8 cellular contexts compared by ENCODE assay signal in genomic region chr3:148955544-148956346, GRCh38. TPM values are rescaled to one million over a fixed set of nuclear protein-coding genes. Genes with fewer than 3 reads are reported as not detected.
DNase-seq lines count a peak whose midpoint lies in the region; ATAC-seq and TF ChIP-seq lines count a peak whose summit lies in the region.

No MANE protein-coding gene starts in this region.

- H3K9me2 ChIP-seq in GM23338 (ENCODE audit: insufficient read depth) = no peaks in the 10 kb centered on the region

- no peak overlapping the region for H3K4me3 Mint-ChIP-seq in GM23338
- H3K4me3 Mint-ChIP-seq in stimulated activated effector memory CD8-positive, alpha-beta T cell treated with anti-CD3 and anti-CD28 coated beads, Interleukin-12 subunit alpha, Interleukin-12 subunit beta, amount 100 ng/mL, for 72 hours = no peak overlapping the region

- H3K4me1 ChIP-seq in GM23338 (ENCODE audit: insufficient read depth) (peaks cover 3% of the 10 kb centered on the region; the same call in 1 of the 2 replicates), right cardiac atrium (ENCODE audit: control insufficient read depth, insufficient read depth, low read length) (no peaks in the 10 kb centered on the region)

- peak overlapping the region; percentile 24; the same call in 1 of the 2 replicates for H3K4me2 ChIP-seq in GM23338

- H4K20me1 ChIP-seq in GM23338 (replicated peaks; ENCODE audit: insufficient read depth) = no peaks in the 10 kb centered on the region

- peak overlapping the region; percentile 86 for H2AFZ ChIP-seq in GM23338

- H3K27me3 ChIP-seq in GM23338 (ENCODE audit: insufficient read depth) (no peaks in the 10 kb centered on the region), right cardiac atrium (ENCODE audit: control insufficient read depth, insufficient read depth) (no peaks in the 10 kb centered on the region)

- H3K36me3 Mint-ChIP-seq in GM23338 (ENCODE audit: low read depth) = no peaks in the 10 kb centered on the region
- no peaks in the 10 kb centered on the region for H3K36me3 Mint-ChIP-seq in stimulated activated effector memory CD8-positive, alpha-beta T cell treated with anti-CD3 and anti-CD28 coated beads, Interleukin-12 subunit alpha, Interleukin-12 subunit beta, amount 100 ng/mL, for 72 hours

- H3K27ac Mint-ChIP-seq in GM23338 = peak overlapping the region; percentile 49
- H3K27ac Mint-ChIP-seq in stimulated activated effector memory CD8-positive, alpha-beta T cell treated with anti-CD3 and anti-CD28 coated beads, Interleukin-12 subunit alpha, Interleukin-12 subunit beta, amount 100 ng/mL, for 72 hours = no peak overlapping the region

- H3K79me2 ChIP-seq in GM23338 (replicated peaks; ENCODE audit: insufficient read depth) = no peaks in the 10 kb centered on the region

- peak; percentile 71 to 75 for TF ChIP-seq CTCF in GM23338 (conservative IDR thresholded peaks at IDR 0.05; ENCODE audit: low read depth in 2 of 2)

- peak; percentile 49 for DNase-seq in CD1c-positive myeloid dendritic cell (ENCODE audit: extremely low spot score)
- peak; percentile 76 for DNase-seq in GM23338 (ENCODE audit: low spot score)
- DNase-seq in NCI-H345 (lab: John Stamatoyannopoulos, UW) = peak; percentile 8
- DNase-seq in amniotic stem cell (lab: John Stamatoyannopoulos, UW) = peak; percentile 72
- DNase-seq in right cardiac atrium = peak in 2 of 3 donors; percentile 19 to 60
- DNase-seq in sciatic nerve (ENCODE audit: low spot score) = peak; percentile 63
- DNase-seq in stimulated activated effector memory CD8-positive, alpha-beta T cell treated with anti-CD3 and anti-CD28 coated beads, Interleukin-12 subunit alpha, Interleukin-12 subunit beta, amount 100 ng/mL, for 72 hours (ENCODE audit: low spot score in 2 of 2) = no peak

- H3K27ac ChIP-seq in GM23338 (ENCODE audit: low read depth) (no peak overlapping the region), right cardiac atrium (ENCODE audit: low read length) (peak overlapping the region; percentile 96)

- ATAC-seq in GM23338 = peak; percentile 65
- peak; percentile 94 to 95 for ATAC-seq in right cardiac atrium
- peak; percentile 96 for ATAC-seq in sciatic nerve
- ATAC-seq in stimulated activated effector memory CD8-positive, alpha-beta T cell treated with anti-CD3 and anti-CD28 coated beads, Interleukin-12 subunit alpha, Interleukin-12 subunit beta, amount 100 ng/mL, for 72 hours = no peak
- no peak for ATAC-seq in HG02763 (IDR thresholded peaks at IDR 0.05; ENCODE audit: unreplicated experiment)

- H3K9me3 ChIP-seq in right cardiac atrium (ENCODE audit: control insufficient read depth, low read length) = no peaks in the 10 kb centered on the region

- H3K36me3 ChIP-seq in GM23338 (ENCODE audit: insufficient read depth) = no peaks in the 10 kb centered on the region

- peaks cover 21% of the 10 kb centered on the region for H3K4me1 Mint-ChIP-seq in GM23338
- peaks cover 10% of the 10 kb centered on the region for H3K4me1 Mint-ChIP-seq in stimulated activated effector memory CD8-positive, alpha-beta T cell treated with anti-CD3 and anti-CD28 coated beads, Interleukin-12 subunit alpha, Interleukin-12 subunit beta, amount 100 ng/mL, for 72 hours

- intact Hi-C loops in right cardiac atrium (cut with DNase I) (loop anchor here (2.0 to 10.0 kb wide), 4 partner anchors 159 to 319 kb away; no protein-coding TSS in a partner anchor), sciatic nerve (cut with DNase I) (loop anchor here (10.0 kb wide), 1 partner anchor 319 kb away; no protein-coding TSS in a partner anchor)

- H3K9me3 Mint-ChIP-seq in GM23338 = no peaks in the 10 kb centered on the region; the same call in 2 of the 3 replicates
- no peaks in the 10 kb centered on the region for H3K9me3 Mint-ChIP-seq in stimulated activated effector memory CD8-positive, alpha-beta T cell treated with anti-CD3 and anti-CD28 coated beads, Interleukin-12 subunit alpha, Interleukin-12 subunit beta, amount 100 ng/mL, for 72 hours

- H3F3A ChIP-seq in GM23338 (replicated peaks; ENCODE audit: low read depth) = no peaks in the 10 kb centered on the region; the same call in 1 of the 2 replicates

- WGBS in right cardiac atrium = 39% methylated on average over 12 of the region's 12 CpGs

- peaks cover 9% of the 10 kb centered on the region for H3K27me3 Mint-ChIP-seq in GM23338 (ENCODE audit: insufficient read depth, low read depth, poor library complexity)

- H3K4me3 ChIP-seq in GM23338 (no peak overlapping the region), right cardiac atrium (ENCODE audit: low read length) (no peak overlapping the region)

TF ChIP-seq in GM23338, 12 proteins besides CTCF, POLR2A, EP300 and RAD21 (continues in another document):
- no peak for TF ChIP-seq POLR2AphosphoS5 (IDR thresholded peaks at IDR 0.05; ENCODE audit: low read depth)
- TF ChIP-seq, protein P1, sequence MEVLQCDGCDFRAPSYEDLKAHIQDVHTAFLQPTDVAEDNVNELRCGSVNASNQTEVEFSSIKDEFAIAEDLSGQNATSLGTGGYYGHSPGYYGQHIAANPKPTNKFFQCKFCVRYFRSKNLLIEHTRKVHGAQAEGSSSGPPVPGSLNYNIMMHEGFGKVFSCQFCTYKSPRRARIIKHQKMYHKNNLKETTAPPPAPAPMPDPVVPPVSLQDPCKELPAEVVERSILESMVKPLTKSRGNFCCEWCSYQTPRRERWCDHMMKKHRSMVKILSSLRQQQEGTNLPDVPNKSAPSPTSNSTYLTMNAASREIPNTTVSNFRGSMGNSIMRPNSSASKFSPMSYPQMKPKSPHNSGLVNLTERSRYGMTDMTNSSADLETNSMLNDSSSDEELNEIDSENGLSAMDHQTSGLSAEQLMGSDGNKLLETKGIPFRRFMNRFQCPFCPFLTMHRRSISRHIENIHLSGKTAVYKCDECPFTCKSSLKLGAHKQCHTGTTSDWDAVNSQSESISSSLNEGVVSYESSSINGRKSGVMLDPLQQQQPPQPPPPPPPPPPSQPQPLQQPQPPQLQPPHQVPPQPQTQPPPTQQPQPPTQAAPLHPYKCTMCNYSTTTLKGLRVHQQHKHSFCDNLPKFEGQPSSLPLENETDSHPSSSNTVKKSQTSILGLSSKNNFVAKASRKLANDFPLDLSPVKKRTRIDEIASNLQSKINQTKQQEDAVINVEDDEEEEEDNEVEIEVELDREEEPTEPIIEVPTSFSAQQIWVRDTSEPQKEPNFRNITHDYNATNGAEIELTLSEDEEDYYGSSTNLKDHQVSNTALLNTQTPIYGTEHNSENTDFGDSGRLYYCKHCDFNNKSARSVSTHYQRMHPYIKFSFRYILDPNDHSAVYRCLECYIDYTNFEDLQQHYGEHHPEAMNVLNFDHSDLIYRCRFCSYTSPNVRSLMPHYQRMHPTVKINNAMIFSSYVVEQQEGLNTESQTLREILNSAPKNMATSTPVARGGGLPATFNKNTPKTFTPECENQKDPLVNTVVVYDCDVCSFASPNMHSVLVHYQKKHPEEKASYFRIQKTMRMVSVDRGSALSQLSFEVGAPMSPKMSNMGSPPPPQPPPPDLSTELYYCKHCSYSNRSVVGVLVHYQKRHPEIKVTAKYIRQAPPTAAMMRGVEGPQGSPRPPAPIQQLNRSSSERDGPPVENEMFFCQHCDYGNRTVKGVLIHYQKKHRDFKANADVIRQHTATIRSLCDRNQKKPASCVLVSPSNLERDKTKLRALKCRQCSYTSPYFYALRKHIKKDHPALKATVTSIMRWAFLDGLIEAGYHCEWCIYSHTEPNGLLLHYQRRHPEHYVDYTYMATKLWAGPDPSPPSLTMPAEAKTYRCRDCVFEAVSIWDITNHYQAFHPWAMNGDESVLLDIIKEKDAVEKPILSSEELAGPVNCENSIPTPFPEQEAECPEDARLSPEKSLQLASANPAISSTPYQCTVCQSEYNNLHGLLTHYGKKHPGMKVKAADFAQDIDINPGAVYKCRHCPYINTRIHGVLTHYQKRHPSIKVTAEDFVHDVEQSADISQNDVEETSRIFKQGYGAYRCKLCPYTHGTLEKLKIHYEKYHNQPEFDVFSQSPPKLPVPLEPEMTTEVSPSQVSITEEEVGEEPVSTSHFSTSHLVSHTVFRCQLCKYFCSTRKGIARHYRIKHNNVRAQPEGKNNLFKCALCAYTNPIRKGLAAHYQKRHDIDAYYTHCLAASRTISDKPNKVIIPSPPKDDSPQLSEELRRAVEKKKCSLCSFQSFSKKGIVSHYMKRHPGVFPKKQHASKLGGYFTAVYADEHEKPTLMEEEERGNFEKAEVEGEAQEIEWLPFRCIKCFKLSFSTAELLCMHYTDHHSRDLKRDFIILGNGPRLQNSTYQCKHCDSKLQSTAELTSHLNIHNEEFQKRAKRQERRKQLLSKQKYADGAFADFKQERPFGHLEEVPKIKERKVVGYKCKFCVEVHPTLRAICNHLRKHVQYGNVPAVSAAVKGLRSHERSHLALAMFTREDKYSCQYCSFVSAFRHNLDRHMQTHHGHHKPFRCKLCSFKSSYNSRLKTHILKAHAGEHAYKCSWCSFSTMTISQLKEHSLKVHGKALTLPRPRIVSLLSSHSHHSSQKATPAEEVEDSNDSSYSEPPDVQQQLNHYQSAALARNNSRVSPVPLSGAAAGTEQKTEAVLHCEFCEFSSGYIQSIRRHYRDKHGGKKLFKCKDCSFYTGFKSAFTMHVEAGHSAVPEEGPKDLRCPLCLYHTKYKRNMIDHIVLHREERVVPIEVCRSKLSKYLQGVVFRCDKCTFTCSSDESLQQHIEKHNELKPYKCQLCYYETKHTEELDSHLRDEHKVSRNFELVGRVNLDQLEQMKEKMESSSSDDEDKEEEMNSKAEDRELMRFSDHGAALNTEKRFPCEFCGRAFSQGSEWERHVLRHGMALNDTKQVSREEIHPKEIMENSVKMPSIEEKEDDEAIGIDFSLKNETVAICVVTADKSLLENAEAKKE (CRISPR knock-in tag; IDR thresholded peaks at IDR 0.05) = no peak
- TF ChIP-seq ZNF114 (CRISPR knock-in tag; IDR thresholded peaks at IDR 0.05) = no peak
- no peak for TF ChIP-seq STAT1 (IDR thresholded peaks at IDR 0.05; ENCODE audit: unreplicated experiment)
- no peak for TF ChIP-seq EZH2phosphoT487 (IDR thresholded peaks at IDR 0.05; ENCODE audit: unreplicated experiment)
- no peak for TF ChIP-seq ZNF331 (CRISPR knock-in tag; IDR thresholded peaks at IDR 0.05; ENCODE audit: low read depth)
- TF ChIP-seq NANOG (IDR thresholded peaks at IDR 0.05; ENCODE audit: borderline replicate concordance) = no peak
- no peak for TF ChIP-seq ETS1 (IDR thresholded peaks at IDR 0.05)

RNA-seq across cellular contexts. Expression of gene GYG1, which starts 35.6 kb away (rescaled TPM):
- 40.9 and 45.6 TPM in 2 replicates for total RNA-seq in GM23338 (2014; rRNA removed; shearing (Covaris generic))
- polyA plus RNA-seq in GM23338 (2016; fragmentation: Nextera tagmentation; extraction: Ambion mirVana) (30.4 and 33.2 TPM in 2 replicates), right cardiac atrium (123 TPM)
- total RNA-seq in right cardiac atrium (100 to 1,000 TPM in 3 of 4 donors, 10 to 100 TPM in 1; 98.4 to 144 (median 117) TPM), sciatic nerve (35.2 TPM)

Comparison
In these comparisons a context has a peak if more than half of its experiments do, and no peak if none do; other contexts are left out.
1. DNase-seq: peak in CD1c-positive myeloid dendritic cell (single experiment), GM23338 (single experiment), NCI-H345 (single experiment), amniotic stem cell (single experiment), right cardiac atrium (2 of 3) and sciatic nerve (single experiment); none in stimulated activated effector memory CD8-positive, alpha-beta T cell treated with anti-CD3 and anti-CD28 coated beads, Interleukin-12 subunit alpha, Interleukin-12 subunit beta, amount 100 ng/mL, for 72 hours (0 of 2).
2. ATAC-seq: peak in GM23338 (single experiment), right cardiac atrium (2 of 2) and sciatic nerve (single experiment); none in stimulated activated effector memory CD8-positive, alpha-beta T cell treated with anti-CD3 and anti-CD28 coated beads, Interleukin-12 subunit alpha, Interleukin-12 subunit beta, amount 100 ng/mL, for 72 hours (single experiment) and HG02763 (single experiment).